ENCODE assay signal across 1 cellular context in the genomic region with DNA sequence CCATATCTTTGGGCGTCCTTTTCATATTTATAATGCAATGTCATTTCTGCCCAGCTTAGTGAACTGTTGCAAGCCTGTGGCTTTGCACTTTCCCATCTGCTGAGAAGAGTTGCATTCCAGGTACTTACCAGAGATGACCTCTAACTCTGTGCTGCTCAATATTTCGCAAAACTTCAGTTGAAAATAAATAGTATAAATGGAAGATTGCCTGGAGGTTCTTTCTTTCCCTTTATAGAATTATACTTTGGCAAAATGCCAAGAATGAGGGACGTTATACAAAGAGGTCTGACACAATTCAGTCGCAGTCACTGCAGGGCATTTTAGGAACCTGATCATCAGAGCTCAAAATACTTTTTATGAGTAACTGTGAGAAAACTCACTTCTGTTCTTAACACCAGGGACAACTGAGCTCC.
TF ChIP-seq lines count a peak whose summit lies in the region.

No MANE protein-coding gene starts in this region.

TF ChIP-seq in HEK293, 187 proteins besides CTCF, POLR2A, EP300 and RAD21 (continued from another document):
- TF ChIP-seq, protein P1, sequence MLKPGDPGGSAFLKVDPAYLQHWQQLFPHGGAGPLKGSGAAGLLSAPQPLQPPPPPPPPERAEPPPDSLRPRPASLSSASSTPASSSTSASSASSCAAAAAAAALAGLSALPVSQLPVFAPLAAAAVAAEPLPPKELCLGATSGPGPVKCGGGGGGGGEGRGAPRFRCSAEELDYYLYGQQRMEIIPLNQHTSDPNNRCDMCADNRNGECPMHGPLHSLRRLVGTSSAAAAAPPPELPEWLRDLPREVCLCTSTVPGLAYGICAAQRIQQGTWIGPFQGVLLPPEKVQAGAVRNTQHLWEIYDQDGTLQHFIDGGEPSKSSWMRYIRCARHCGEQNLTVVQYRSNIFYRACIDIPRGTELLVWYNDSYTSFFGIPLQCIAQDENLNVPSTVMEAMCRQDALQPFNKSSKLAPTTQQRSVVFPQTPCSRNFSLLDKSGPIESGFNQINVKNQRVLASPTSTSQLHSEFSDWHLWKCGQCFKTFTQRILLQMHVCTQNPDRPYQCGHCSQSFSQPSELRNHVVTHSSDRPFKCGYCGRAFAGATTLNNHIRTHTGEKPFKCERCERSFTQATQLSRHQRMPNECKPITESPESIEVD (tag by site-specific recombination; IDR thresholded peaks at IDR 0.05): peak; percentile 81
- no peak for TF ChIP-seq ZNF530 (tag by site-specific recombination; IDR thresholded peaks at IDR 0.05; ENCODE audit: low read depth)
- TF ChIP-seq ZNF792 (tag by site-specific recombination; IDR thresholded peaks at IDR 0.05): no peak
- TF ChIP-seq ZNF146 (tag by site-specific recombination; IDR thresholded peaks at IDR 0.05): no peak
- TF ChIP-seq ZNF624 (tag by site-specific recombination; IDR thresholded peaks at IDR 0.05): no peak
- TF ChIP-seq ZNF558 (tag by site-specific recombination; IDR thresholded peaks at IDR 0.05): no peak
- TF ChIP-seq ZNF335 (tag by site-specific recombination; conservative IDR thresholded peaks at IDR 0.05): no peak
- TF ChIP-seq ZNF133 (tag by site-specific recombination; IDR thresholded peaks at IDR 0.05): no peak
- TF ChIP-seq, protein P2, sequence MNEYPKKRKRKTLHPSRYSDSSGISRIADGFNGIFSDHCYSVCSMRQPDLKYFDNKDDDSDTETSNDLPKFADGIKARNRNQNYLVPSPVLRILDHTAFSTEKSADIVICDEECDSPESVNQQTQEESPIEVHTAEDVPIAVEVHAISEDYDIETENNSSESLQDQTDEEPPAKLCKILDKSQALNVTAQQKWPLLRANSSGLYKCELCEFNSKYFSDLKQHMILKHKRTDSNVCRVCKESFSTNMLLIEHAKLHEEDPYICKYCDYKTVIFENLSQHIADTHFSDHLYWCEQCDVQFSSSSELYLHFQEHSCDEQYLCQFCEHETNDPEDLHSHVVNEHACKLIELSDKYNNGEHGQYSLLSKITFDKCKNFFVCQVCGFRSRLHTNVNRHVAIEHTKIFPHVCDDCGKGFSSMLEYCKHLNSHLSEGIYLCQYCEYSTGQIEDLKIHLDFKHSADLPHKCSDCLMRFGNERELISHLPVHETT (tag by site-specific recombination; IDR thresholded peaks at IDR 0.05): no peak
- TF ChIP-seq ZNF830 (tag by site-specific recombination; IDR thresholded peaks at IDR 0.05; ENCODE audit: low read depth): peak; percentile 78
- TF ChIP-seq ZNF37A (tag by site-specific recombination; IDR thresholded peaks at IDR 0.05): peak; percentile 62
- TF ChIP-seq OSR2 (tag by site-specific recombination; IDR thresholded peaks at IDR 0.05): no peak
- no peak for TF ChIP-seq ZXDB (tag by site-specific recombination; IDR thresholded peaks at IDR 0.05)
- TF ChIP-seq ZNF549 (tag by site-specific recombination; IDR thresholded peaks at IDR 0.05): peak; percentile 59; the same call in 1 of the 2 replicates
- TF ChIP-seq, protein P3, sequence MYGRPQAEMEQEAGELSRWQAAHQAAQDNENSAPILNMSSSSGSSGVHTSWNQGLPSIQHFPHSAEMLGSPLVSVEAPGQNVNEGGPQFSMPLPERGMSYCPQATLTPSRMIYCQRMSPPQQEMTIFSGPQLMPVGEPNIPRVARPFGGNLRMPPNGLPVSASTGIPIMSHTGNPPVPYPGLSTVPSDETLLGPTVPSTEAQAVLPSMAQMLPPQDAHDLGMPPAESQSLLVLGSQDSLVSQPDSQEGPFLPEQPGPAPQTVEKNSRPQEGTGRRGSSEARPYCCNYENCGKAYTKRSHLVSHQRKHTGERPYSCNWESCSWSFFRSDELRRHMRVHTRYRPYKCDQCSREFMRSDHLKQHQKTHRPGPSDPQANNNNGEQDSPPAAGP (tag by site-specific recombination; IDR thresholded peaks at IDR 0.05): no peak
- TF ChIP-seq, protein P4, sequence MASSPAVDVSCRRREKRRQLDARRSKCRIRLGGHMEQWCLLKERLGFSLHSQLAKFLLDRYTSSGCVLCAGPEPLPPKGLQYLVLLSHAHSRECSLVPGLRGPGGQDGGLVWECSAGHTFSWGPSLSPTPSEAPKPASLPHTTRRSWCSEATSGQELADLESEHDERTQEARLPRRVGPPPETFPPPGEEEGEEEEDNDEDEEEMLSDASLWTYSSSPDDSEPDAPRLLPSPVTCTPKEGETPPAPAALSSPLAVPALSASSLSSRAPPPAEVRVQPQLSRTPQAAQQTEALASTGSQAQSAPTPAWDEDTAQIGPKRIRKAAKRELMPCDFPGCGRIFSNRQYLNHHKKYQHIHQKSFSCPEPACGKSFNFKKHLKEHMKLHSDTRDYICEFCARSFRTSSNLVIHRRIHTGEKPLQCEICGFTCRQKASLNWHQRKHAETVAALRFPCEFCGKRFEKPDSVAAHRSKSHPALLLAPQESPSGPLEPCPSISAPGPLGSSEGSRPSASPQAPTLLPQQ (tag by site-specific recombination; IDR thresholded peaks at IDR 0.05): no peak
- TF ChIP-seq ZBTB17 (tag by site-specific recombination; IDR thresholded peaks at IDR 0.05): no peak
- TF ChIP-seq, protein P5, sequence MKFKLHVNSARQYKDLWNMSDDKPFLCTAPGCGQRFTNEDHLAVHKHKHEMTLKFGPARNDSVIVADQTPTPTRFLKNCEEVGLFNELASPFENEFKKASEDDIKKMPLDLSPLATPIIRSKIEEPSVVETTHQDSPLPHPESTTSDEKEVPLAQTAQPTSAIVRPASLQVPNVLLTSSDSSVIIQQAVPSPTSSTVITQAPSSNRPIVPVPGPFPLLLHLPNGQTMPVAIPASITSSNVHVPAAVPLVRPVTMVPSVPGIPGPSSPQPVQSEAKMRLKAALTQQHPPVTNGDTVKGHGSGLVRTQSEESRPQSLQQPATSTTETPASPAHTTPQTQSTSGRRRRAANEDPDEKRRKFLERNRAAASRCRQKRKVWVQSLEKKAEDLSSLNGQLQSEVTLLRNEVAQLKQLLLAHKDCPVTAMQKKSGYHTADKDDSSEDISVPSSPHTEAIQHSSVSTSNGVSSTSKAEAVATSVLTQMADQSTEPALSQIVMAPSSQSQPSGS (tag by site-specific recombination; IDR thresholded peaks at IDR 0.05; ENCODE audit: low read depth): no peak
- no peak for TF ChIP-seq ZNF239 (tag by site-specific recombination; IDR thresholded peaks at IDR 0.05)
- TF ChIP-seq, protein P6, sequence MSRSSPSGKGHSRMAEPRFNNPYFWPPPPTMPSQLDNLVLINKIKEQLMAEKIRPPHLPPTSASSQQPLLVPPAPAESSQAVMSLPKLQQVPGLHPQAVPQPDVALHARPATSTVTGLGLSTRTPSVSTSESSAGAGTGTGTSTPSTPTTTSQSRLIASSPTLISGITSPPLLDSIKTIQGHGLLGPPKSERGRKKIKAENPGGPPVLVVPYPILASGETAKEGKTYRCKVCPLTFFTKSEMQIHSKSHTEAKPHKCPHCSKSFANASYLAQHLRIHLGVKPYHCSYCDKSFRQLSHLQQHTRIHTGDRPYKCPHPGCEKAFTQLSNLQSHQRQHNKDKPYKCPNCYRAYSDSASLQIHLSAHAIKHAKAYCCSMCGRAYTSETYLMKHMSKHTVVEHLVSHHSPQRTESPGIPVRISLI (tag by site-specific recombination; IDR thresholded peaks at IDR 0.05): no peak
- TF ChIP-seq, protein P7, sequence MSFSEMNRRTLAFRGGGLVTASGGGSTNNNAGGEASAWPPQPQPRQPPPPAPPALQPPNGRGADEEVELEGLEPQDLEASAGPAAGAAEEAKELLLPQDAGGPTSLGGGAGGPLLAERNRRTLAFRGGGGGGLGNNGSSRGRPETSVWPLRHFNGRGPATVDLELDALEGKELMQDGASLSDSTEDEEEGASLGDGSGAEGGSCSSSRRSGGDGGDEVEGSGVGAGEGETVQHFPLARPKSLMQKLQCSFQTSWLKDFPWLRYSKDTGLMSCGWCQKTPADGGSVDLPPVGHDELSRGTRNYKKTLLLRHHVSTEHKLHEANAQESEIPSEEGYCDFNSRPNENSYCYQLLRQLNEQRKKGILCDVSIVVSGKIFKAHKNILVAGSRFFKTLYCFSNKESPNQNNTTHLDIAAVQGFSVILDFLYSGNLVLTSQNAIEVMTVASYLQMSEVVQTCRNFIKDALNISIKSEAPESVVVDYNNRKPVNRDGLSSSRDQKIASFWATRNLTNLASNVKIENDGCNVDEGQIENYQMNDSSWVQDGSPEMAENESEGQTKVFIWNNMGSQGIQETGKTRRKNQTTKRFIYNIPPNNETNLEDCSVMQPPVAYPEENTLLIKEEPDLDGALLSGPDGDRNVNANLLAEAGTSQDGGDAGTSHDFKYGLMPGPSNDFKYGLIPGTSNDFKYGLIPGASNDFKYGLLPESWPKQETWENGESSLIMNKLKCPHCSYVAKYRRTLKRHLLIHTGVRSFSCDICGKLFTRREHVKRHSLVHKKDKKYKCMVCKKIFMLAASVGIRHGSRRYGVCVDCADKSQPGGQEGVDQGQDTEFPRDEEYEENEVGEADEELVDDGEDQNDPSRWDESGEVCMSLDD (tag by site-specific recombination; IDR thresholded peaks at IDR 0.05): no peak
- TF ChIP-seq, protein P8, sequence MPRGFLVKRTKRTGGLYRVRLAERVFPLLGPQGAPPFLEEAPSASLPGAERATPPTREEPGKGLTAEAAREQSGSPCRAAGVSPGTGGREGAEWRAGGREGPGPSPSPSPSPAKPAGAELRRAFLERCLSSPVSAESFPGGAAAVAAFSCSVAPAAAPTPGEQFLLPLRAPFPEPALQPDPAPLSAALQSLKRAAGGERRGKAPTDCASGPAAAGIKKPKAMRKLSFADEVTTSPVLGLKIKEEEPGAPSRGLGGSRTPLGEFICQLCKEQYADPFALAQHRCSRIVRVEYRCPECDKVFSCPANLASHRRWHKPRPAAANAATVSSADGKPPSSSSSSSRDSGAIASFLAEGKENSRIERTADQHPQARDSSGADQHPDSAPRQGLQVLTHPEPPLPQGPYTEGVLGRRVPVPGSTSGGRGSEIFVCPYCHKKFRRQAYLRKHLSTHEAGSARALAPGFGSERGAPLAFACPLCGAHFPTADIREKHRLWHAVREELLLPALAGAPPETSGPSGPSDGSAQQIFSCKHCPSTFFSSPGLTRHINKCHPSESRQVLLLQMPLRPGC (tag by site-specific recombination; IDR thresholded peaks at IDR 0.05): no peak
- TF ChIP-seq IKZF3 (tag by site-specific recombination; IDR thresholded peaks at IDR 0.05): no peak
- 0 out of 2 replicates have a peak, but pooled peaks have one; percentile 38 for TF ChIP-seq ZNF561 (tag by site-specific recombination; IDR thresholded peaks at IDR 0.05; ENCODE audit: borderline replicate concordance)
- no peak for TF ChIP-seq SETDB1 (IDR thresholded peaks at IDR 0.05; ENCODE audit: insufficient read length, low read length)
- TF ChIP-seq GLI2 (tag by site-specific recombination; IDR thresholded peaks at IDR 0.05; ENCODE audit: borderline replicate concordance, low read depth): no peak
- TF ChIP-seq ZNF48 (tag by site-specific recombination; IDR thresholded peaks at IDR 0.05): no peak
- TF ChIP-seq ZNF274 (IDR thresholded peaks at IDR 0.05; ENCODE audit: low read length): no peak
- TF ChIP-seq ZNF274 (tag by site-specific recombination; IDR thresholded peaks at IDR 0.05; ENCODE audit: borderline replicate concordance): no peak
- TF ChIP-seq ZNF302 (tag by site-specific recombination; IDR thresholded peaks at IDR 0.05; ENCODE audit: low read depth): no peak
- no peak for TF ChIP-seq ZNF433 (tag by site-specific recombination; IDR thresholded peaks at IDR 0.05; ENCODE audit: low read depth)
- TF ChIP-seq, protein P9, sequence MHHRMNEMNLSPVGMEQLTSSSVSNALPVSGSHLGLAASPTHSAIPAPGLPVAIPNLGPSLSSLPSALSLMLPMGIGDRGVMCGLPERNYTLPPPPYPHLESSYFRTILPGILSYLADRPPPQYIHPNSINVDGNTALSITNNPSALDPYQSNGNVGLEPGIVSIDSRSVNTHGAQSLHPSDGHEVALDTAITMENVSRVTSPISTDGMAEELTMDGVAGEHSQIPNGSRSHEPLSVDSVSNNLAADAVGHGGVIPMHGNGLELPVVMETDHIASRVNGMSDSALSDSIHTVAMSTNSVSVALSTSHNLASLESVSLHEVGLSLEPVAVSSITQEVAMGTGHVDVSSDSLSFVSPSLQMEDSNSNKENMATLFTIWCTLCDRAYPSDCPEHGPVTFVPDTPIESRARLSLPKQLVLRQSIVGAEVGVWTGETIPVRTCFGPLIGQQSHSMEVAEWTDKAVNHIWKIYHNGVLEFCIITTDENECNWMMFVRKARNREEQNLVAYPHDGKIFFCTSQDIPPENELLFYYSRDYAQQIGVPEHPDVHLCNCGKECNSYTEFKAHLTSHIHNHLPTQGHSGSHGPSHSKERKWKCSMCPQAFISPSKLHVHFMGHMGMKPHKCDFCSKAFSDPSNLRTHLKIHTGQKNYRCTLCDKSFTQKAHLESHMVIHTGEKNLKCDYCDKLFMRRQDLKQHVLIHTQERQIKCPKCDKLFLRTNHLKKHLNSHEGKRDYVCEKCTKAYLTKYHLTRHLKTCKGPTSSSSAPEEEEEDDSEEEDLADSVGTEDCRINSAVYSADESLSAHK (tag by site-specific recombination; IDR thresholded peaks at IDR 0.05): no peak
- TF ChIP-seq, protein P10, sequence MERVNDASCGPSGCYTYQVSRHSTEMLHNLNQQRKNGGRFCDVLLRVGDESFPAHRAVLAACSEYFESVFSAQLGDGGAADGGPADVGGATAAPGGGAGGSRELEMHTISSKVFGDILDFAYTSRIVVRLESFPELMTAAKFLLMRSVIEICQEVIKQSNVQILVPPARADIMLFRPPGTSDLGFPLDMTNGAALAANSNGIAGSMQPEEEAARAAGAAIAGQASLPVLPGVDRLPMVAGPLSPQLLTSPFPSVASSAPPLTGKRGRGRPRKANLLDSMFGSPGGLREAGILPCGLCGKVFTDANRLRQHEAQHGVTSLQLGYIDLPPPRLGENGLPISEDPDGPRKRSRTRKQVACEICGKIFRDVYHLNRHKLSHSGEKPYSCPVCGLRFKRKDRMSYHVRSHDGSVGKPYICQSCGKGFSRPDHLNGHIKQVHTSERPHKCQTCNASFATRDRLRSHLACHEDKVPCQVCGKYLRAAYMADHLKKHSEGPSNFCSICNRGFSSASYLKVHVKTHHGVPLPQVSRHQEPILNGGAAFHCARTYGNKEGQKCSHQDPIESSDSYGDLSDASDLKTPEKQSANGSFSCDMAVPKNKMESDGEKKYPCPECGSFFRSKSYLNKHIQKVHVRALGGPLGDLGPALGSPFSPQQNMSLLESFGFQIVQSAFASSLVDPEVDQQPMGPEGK (tag by site-specific recombination; IDR thresholded peaks at IDR 0.05): no peak
- no peak for TF ChIP-seq MZF1 (tag by site-specific recombination; IDR thresholded peaks at IDR 0.05; ENCODE audit: borderline replicate concordance)
- no peak for TF ChIP-seq ZNF423 (tag by site-specific recombination; IDR thresholded peaks at IDR 0.05)
- no peak for TF ChIP-seq BCL11A (tag by site-specific recombination; IDR thresholded peaks at IDR 0.05; ENCODE audit: low read depth)
- TF ChIP-seq ZNF211 (tag by site-specific recombination; IDR thresholded peaks at IDR 0.05; ENCODE audit: low read depth): no peak
